In genomic region chr12:105234197-105234596, GRCh38 we compare ENCODE assay signal across 9 cellular contexts. TPM values are rescaled to one million over a fixed set of nuclear protein-coding genes. Genes with fewer than 3 reads are reported as not detected.
DNase-seq lines count a peak whose midpoint lies in the region; ATAC-seq, FAIRE-seq and TF ChIP-seq lines count a peak whose summit lies in the region.
"Had no signal": no experiment of that assay in that cellular context is flagged by ENCODE, and none has a peak within 500 bp of the region (broad histone marks: within the 10 kb centered on the region; RNA-seq: fewer than 3 reads in every experiment).

No MANE protein-coding gene starts in this region.

- TF ChIP-seq CTCF in Caco-2 (IDR thresholded peaks at IDR 0.05; ENCODE audit: insufficient read depth in 1 of 2, low read depth in 1 of 2, low read length in 1 of 2, severe bottlenecking in 1 of 2, unreplicated experiment in 1 of 2) (no peak), esophagus squamous epithelium (IDR thresholded peaks at IDR 0.05) (no peak), progenitor cell of endocrine pancreas (IDR thresholded peaks at IDR 0.05; ENCODE audit: unreplicated experiment) (no peak)

- CTCF ChIA-PET in Caco-2 (lab: Charles Lee): no interaction called here

- ATAC-seq in HG03571 (IDR thresholded peaks at IDR 0.05; ENCODE audit: unreplicated experiment): no peak

- 69 to 75% methylated on average over 1 of the region's 1 CpG for WGBS in esophagus squamous epithelium, 2 donors
- WGBS in small intestine, 3 donors: 78 to 96% (median 93%) methylated on average over 1 of the region's 1 CpG

- peak overlapping the region; percentile 52 for H3K27ac Mint-ChIP-seq in Caco-2 (ENCODE audit: unreplicated experiment)
- H3K27ac Mint-ChIP-seq in progenitor cell of endocrine pancreas: peak overlapping the region; percentile 93

- H3K36me3 ChIP-seq in Caco-2 (ENCODE audit: control insufficient read depth, insufficient read depth, low read length) (no peaks in the 10 kb centered on the region), SK-N-MC (ENCODE audit: insufficient read depth, low read length) (no peaks in the 10 kb centered on the region), esophagus squamous epithelium (peaks cover 0 to 15% (median 0%) of the 10 kb centered on the region in 3 donors), small intestine (ENCODE audit: control insufficient read depth in 2 of 2, insufficient read depth in 2 of 2, low read length in 2 of 2) (peaks cover 0 to 2% of the 10 kb centered on the region in 2 donors)

- POLR2A ChIA-PET in Caco-2 (lab: Charles Lee): no interaction called here

- intact Hi-C loops in Caco-2 (cut with micrococcal nuclease; ENCODE audit: unreplicated experiment) (loop anchor here (2.0 kb wide), 2 partner anchors 13 to 85 kb away; no protein-coding TSS in a partner anchor), esophagus squamous epithelium (cut with DNase I) (no loop called here)

- no peak for TF ChIP-seq POLR2A in esophagus squamous epithelium (IDR thresholded peaks at IDR 0.05)

- H3K4me1 ChIP-seq in Caco-2 (peaks cover 35% of the 10 kb centered on the region), esophagus squamous epithelium (peaks cover 10 to 70% (median 36%) of the 10 kb centered on the region in 3 donors), small intestine (ENCODE audit: control insufficient read depth in 2 of 2, insufficient read depth in 1 of 2, low read depth in 1 of 2, low read length in 1 of 2) (peaks cover 11 to 16% of the 10 kb centered on the region in 2 donors)

- H3K4me3 ChIP-seq in Caco-2 (ENCODE audit: low read depth, low read length): peak overlapping the region; percentile 50
- no peak overlapping the region for H3K4me3 ChIP-seq in SK-N-MC
- H3K4me3 ChIP-seq in esophagus squamous epithelium: peak overlapping the region in 3 of 4 donors; percentile 79 to 97 (median 94)
- peak overlapping the region in 1 of 2 donors; percentile 86 for H3K4me3 ChIP-seq in small intestine (ENCODE audit: low read depth in 1 of 2, low read length in 2 of 2)

- H3K27me3 Mint-ChIP-seq in Caco-2 (ENCODE audit: insufficient read depth, unreplicated experiment): no peaks in the 10 kb centered on the region
- no peaks in the 10 kb centered on the region for H3K27me3 Mint-ChIP-seq in progenitor cell of endocrine pancreas

- H3K27ac ChIP-seq in SK-N-MC (no peak overlapping the region), esophagus squamous epithelium (peak overlapping the region in 3 of 4 donors; percentile 36 to 97 (median 91)), small intestine (ENCODE audit: low read depth in 1 of 2, low read length in 1 of 2) (no peak overlapping the region)

- H3K4me3 Mint-ChIP-seq in Caco-2 (ENCODE audit: unreplicated experiment) (peak overlapping the region; percentile 79), progenitor cell of endocrine pancreas (ENCODE audit: low read depth) (peak overlapping the region; percentile 95)

- H3K9me3 Mint-ChIP-seq in Caco-2 (ENCODE audit: unreplicated experiment) (no peaks in the 10 kb centered on the region), progenitor cell of endocrine pancreas (ENCODE audit: low read depth) (no peaks in the 10 kb centered on the region)

- no peak for DNase-seq in Caco-2
- DNase-seq in SK-N-MC (ENCODE audit: low read depth, low spot score): no peak
- no peak for DNase-seq in esophagus squamous epithelium (lab: John Stamatoyannopoulos, UW)
- no peak for DNase-seq in progenitor cell of endocrine pancreas (ENCODE audit: low spot score, unreplicated experiment)
- no peak for DNase-seq in OCI-M2 (lab: John Stamatoyannopoulos, UW; ENCODE audit: unreplicated experiment)
- DNase-seq in NCI-H1092 (lab: John Stamatoyannopoulos, UW): no peak
- no peak for DNase-seq in small intestine
- DNase-seq: anterior cingulate cortex had no signal

- H3K27me3 ChIP-seq in Caco-2 (replicated peaks; ENCODE audit: control insufficient read depth, insufficient read depth, low read length): no peaks in the 10 kb centered on the region
- H3K27me3 ChIP-seq in esophagus squamous epithelium: no peaks in the 10 kb centered on the region
- H3K27me3 ChIP-seq in small intestine (ENCODE audit: control insufficient read depth in 2 of 2, insufficient read depth in 2 of 2, low read length in 2 of 2): no peaks in the 10 kb centered on the region

- H3K4me1 Mint-ChIP-seq in Caco-2 (ENCODE audit: low read depth, unreplicated experiment): peaks cover 15% of the 10 kb centered on the region
- peaks cover 56% of the 10 kb centered on the region for H3K4me1 Mint-ChIP-seq in progenitor cell of endocrine pancreas (ENCODE audit: low read depth)

- H3K9ac ChIP-seq in SK-N-MC (ENCODE audit: insufficient read length): peak overlapping the region; percentile 71

- FAIRE-seq in small intestine (lab: Jason Lieb, UNC): no peak

- no TSS peak for BruUV-seq in Caco-2 (replicated peaks; lab: Mats Ljungman, UMichigan)

- no peaks in the 10 kb centered on the region for H3K9me3 ChIP-seq in Caco-2
- H3K9me3 ChIP-seq in SK-N-MC (ENCODE audit: low read depth, low read length): no peaks in the 10 kb centered on the region
- H3K9me3 ChIP-seq in esophagus squamous epithelium: no peaks in the 10 kb centered on the region
- no peaks in the 10 kb centered on the region for H3K9me3 ChIP-seq in small intestine (ENCODE audit: control insufficient read depth, low read depth)

- H3K36me3 Mint-ChIP-seq in Caco-2 (ENCODE audit: insufficient read depth, unreplicated experiment) (peaks cover 3% of the 10 kb centered on the region), progenitor cell of endocrine pancreas (ENCODE audit: insufficient read depth) (peaks cover 16% of the 10 kb centered on the region)

RNA-seq across cellular contexts. Expression of gene APPL2, which starts 1.8 kb away (rescaled TPM):
- total RNA-seq in Caco-2 (2022) (49.2 and 56.0 TPM in 2 replicates), esophagus squamous epithelium (10 to 100 TPM; 30.9 to 52.3 (median 35.2) TPM), progenitor cell of endocrine pancreas (158 and 159 TPM in 2 replicates)
- polyA plus RNA-seq in small intestine: 10 to 100 TPM; 22.8 to 85.9 (median 79.6) TPM

Comparison
In these comparisons a context has a peak if more than half of its experiments do, and no peak if none do; other contexts are left out.
1. H3K27ac ChIP-seq: peak in esophagus squamous epithelium (3 of 4); none in SK-N-MC (single experiment) and small intestine (0 of 2).